Comparison of ENCODE assay signal across 35 cellular contexts in genomic region chr10:92929896-92930295, GRCh38.
"Had no signal": no experiment of that assay in that cellular context is flagged by ENCODE, and none has a peak within 500 bp of the region (broad histone marks: within the 10 kb centered on the region; RNA-seq: fewer than 3 reads in every experiment).

No MANE protein-coding gene starts in this region.

- DNase-seq: Karpas-422, Kasumi-1, MG63, MM.1S, MV-4-11, NCI-H1048, NCI-H1092, NCI-H1092 treated with DMSO at 0.1 percent for 48 hours, NCI-H1105, NCI-H1105 treated with DMSO at 0.1 percent for 48 hours, NCI-H1417, NCI-H1417 treated with DMSO at 0.1 percent for 48 hours, NCI-H1436, NCI-H1436 treated with DMSO at 0.1 percent for 48 hours, NCI-H146, NCI-H1694, NCI-H1694 treated with DMSO at 0.1 percent for 48 hours, NCI-H187, NCI-H187 treated with DMSO at 0.1 percent for 48 hours, NCI-H1930, NCI-H2029, NCI-H2029 treated with DMSO at 0.1 percent for 48 hours, NCI-H2081, NCI-H2081 treated with DMSO at 0.1 percent for 48 hours, NCI-H2107, NCI-H2171, NCI-H2171 treated with DMSO at 0.1 percent for 48 hours, NCI-H2227 treated with DMSO at 0.1 percent for 48 hours, NCI-H226, NCI-H345, NCI-H446, NCI-H446 treated with DMSO at 0.1 percent for 48 hours, NCI-H510A, NCI-H510A treated with DMSO at 0.1 percent for 48 hours, NCI-H524 had no signal

- H3K27me3 ChIP-seq: MG63 had no signal

- H3K4me3 ChIP-seq: MG63 had no signal
